1 cellular context compared by ENCODE assay signal in genomic region chr17:47946929-47947397, GRCh38.
TF ChIP-seq lines count a peak whose summit lies in the region.

No MANE protein-coding gene starts in this region.

TF ChIP-seq in HepG2, 621 proteins besides CTCF, POLR2A, EP300 and RAD21 (continued from another document):
- TF ChIP-seq CEBPZ (IDR thresholded peaks at IDR 0.05; ENCODE audit: low read length) (no peak), MLLT10 (CRISPR knock-in tag; IDR thresholded peaks at IDR 0.05) (no peak), NAIF1 (CRISPR knock-in tag; IDR thresholded peaks at IDR 0.05; ENCODE audit: borderline replicate concordance) (no peak), PHF21A (CRISPR knock-in tag; IDR thresholded peaks at IDR 0.05) (peak; percentile 40; the same call in 1 of the 2 replicates), HOXD1 (CRISPR knock-in tag; IDR thresholded peaks at IDR 0.05) (no peak), ZNF746 (CRISPR knock-in tag; IDR thresholded peaks at IDR 0.05) (no peak), ZSCAN25 (CRISPR knock-in tag; IDR thresholded peaks at IDR 0.05) (no peak), TCF7L2 (IDR thresholded peaks at IDR 0.05; ENCODE audit: low read depth, low read length) (no peak), ZSCAN29 (CRISPR knock-in tag; conservative IDR thresholded peaks at IDR 0.05) (no peak), ZNF329 (CRISPR knock-in tag; IDR thresholded peaks at IDR 0.05; ENCODE audit: low read depth) (no peak)
